In the genomic region with DNA sequence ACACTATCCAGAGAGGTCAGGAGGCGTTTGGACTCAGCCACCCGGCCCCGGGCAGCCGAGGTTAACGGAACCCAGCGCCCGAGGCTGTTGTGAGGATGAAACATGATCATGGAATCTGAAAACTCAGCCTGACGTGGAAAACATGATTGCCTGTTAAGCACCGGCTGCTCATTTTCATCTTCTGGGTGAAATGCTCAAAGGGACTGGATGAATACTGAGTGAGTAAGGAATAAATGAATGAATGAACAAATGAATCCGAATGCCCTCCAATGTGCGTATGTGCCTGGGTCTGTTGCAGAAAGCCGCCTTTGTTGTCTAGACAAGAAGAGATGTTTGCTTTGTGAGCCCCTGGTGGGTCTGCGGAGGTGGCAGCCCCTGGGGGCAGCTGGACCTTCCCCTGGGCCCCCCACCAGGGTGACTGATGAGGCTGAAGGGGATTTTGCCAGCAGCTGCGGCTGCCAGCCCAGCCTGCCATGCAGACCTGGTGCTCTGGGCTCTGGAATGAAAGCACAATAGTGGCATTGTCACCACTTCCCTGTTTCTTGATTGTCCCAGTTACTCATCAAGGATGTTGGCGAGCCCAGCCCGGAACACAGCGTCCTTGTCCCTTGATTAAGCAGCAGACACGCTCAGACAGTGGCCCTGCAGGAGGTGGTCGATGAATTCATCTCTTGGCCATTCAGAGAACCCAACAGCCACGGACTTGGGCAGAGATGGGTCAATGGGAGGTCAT, we compare ENCODE assay signal across 9 cellular contexts.
DNase-seq lines count a peak whose midpoint lies in the region; ATAC-seq and TF ChIP-seq lines count a peak whose summit lies in the region.
"Had no signal": no experiment of that assay in that cellular context is flagged by ENCODE, and none has a peak within 500 bp of the region (broad histone marks: within the 10 kb centered on the region; RNA-seq: fewer than 3 reads in every experiment).

No MANE protein-coding gene starts in this region.

- DNase-seq in amygdala (lab: John Stamatoyannopoulos, UW): peak in 53 of 56 donors; percentile 16 to 90 (median 67)
- peak; percentile 78 for DNase-seq in inferior parietal cortex (ENCODE audit: extremely low spot score)
- DNase-seq in spleen: peak; percentile 72
- DNase-seq in DMS53 treated with DMSO at 0.1 percent for 48 hours (lab: John Stamatoyannopoulos, UW; ENCODE audit: unreplicated experiment): no peak
- no peak for DNase-seq in RPMI8226
- DNase-seq: esophagus squamous epithelium had no signal

- 76 to 83% (median 80%) methylated on average over 20 of the region's 20 CpGs for WGBS in spleen, 5 donors

- intact Hi-C loops in spleen (cut with DNase I; ENCODE audit: low total_unique reads): no loop called here

- H3K4me1 ChIP-seq in HEK293 (ENCODE audit: control insufficient read depth, insufficient read depth, low read length) (no peaks in the 10 kb centered on the region), spleen (no peaks in the 10 kb centered on the region)

- POLR2A ChIA-PET in HEK293 (lab: Yijun Ruan, JAX): no interaction called here

- H3K4me3 ChIP-seq in HEK293 (ENCODE audit: low read depth, low read length) (no peak overlapping the region), spleen (no peak overlapping the region)
- H3K4me3 ChIP-seq: esophagus squamous epithelium had no signal

- ATAC-seq in GM21619 (IDR thresholded peaks at IDR 0.05; ENCODE audit: unreplicated experiment) (no peak), HG03175 (IDR thresholded peaks at IDR 0.05; ENCODE audit: unreplicated experiment) (no peak)

- no peaks in the 10 kb centered on the region for H3K36me3 ChIP-seq in HEK293 (ENCODE audit: control insufficient read depth in 2 of 2, insufficient read depth in 1 of 2, low read length in 2 of 2)
- no peaks in the 10 kb centered on the region for H3K36me3 ChIP-seq in spleen
- H3K36me3 ChIP-seq: esophagus squamous epithelium had no signal

- peaks cover 0 to 7% (median 0%) of the 10 kb centered on the region in 7 donors for H3K27me3 ChIP-seq in spleen (replicated peaks in 1 of 7)

- TF ChIP-seq CTCF in HEK293 (tag by site-specific recombination; IDR thresholded peaks at IDR 0.05) (no peak), spleen (IDR thresholded peaks at IDR 0.05 in 8 of 11, conservative IDR thresholded peaks at IDR 0.05 in 3 of 11) (no peak)

- H3K9me3 ChIP-seq in HEK293 (ENCODE audit: control insufficient read depth, insufficient read depth, low read depth, low read length) (no peaks in the 10 kb centered on the region), spleen (no peaks in the 10 kb centered on the region)
- H3K9me3 ChIP-seq: esophagus squamous epithelium had no signal

- CTCF ChIA-PET in HEK293 (lab: Yijun Ruan, JAX): interaction anchor here (0.6 kb wide), 1 partner anchor 122 kb away, joined by 3 read pairs; no protein-coding TSS in a partner anchor

- H3K27ac ChIP-seq in HEK293 (ENCODE audit: extremely low read depth, low read depth, low read length) (no peak overlapping the region), spleen (no peak overlapping the region)

- TF ChIP-seq POLR2A in spleen (IDR thresholded peaks at IDR 0.05): no peak

TF ChIP-seq in HEK293, 187 proteins besides CTCF, POLR2A, EP300 and RAD21:
- TF ChIP-seq ZNF274 (IDR thresholded peaks at IDR 0.05; ENCODE audit: low read length) (no peak), ZNF274 (tag by site-specific recombination; IDR thresholded peaks at IDR 0.05; ENCODE audit: borderline replicate concordance) (no peak), ZIC2 (tag by site-specific recombination; IDR thresholded peaks at IDR 0.05) (peak; percentile 57), GLIS1 (tag by site-specific recombination; IDR thresholded peaks at IDR 0.05) (peak; percentile 59)

Comparison
In these comparisons a context has a peak if more than half of its experiments do, and no peak if none do; other contexts are left out.
1. DNase-seq: peak in amygdala (53 of 56), inferior parietal cortex (single experiment) and spleen (single experiment); none in DMS53 treated with DMSO at 0.1 percent for 48 hours (single experiment) and RPMI8226 (single experiment).